Comparison of ENCODE assay signal across 19 cellular contexts in genomic region chr5:142439208-142439607, GRCh38.
DNase-seq lines count a peak whose midpoint lies in the region; ATAC-seq and TF ChIP-seq lines count a peak whose summit lies in the region.
"Had no signal": no experiment of that assay in that cellular context is flagged by ENCODE, and none has a peak within 500 bp of the region (broad histone marks: within the 10 kb centered on the region; RNA-seq: fewer than 3 reads in every experiment).

No MANE protein-coding gene starts in this region.

- intact Hi-C loops in gastrocnemius medialis (cut with DNase I; ENCODE audit: low total_unique reads): loop anchor here (10.0 kb wide), 1 partner anchor 114 kb away; the partner anchor contains the start of gene SPRY4

- DNase-seq in brain microvascular endothelial cell (peak; percentile 29), hepatic stellate cell (ENCODE audit: low spot score) (peak; percentile 67), gastrocnemius medialis (no peak)
- DNase-seq: activated CD8-positive, alpha-beta T cell treated with anti-CD3 and anti-CD28 coated beads, Interleukin-2, amount 10 ng/mL, durations not matched to agents 7 days and 5 days; activated T-cell treated with anti-CD3 and anti-CD28 coated beads, Interleukin-2, amount 50 U/mL, for 72 hours; GDM1; NCI-H1105; NCI-H774; posterior cingulate gyrus; stomach; T-cell had no signal

- peak overlapping the region; percentile 60 to 82 (median 69) for H3K4me2 ChIP-seq in BLaER1 treated with 17β-estradiol and CSF1 and Interleukin-3, amounts not matched to agents 10 nM and 100 nM
- H3K4me2 ChIP-seq: KMS-11 had no signal

- no peaks in the 10 kb centered on the region for H3K36me3 ChIP-seq in BLaER1 treated with 17β-estradiol and CSF1 and Interleukin-3, amounts not matched to agents 10 nM and 100 nM
- H3K36me3 ChIP-seq in brain microvascular endothelial cell (replicated peaks) (no peaks in the 10 kb centered on the region), gastrocnemius medialis (no peaks in the 10 kb centered on the region)
- H3K36me3 ChIP-seq: stomach, vagina had no signal

- no peak for TF ChIP-seq POLR2A in gastrocnemius medialis (IDR thresholded peaks at IDR 0.05)

- H3K9ac ChIP-seq in BLaER1 treated with 17β-estradiol and CSF1 and Interleukin-3, amounts not matched to agents 10 nM and 100 nM: no peak overlapping the region
- H3K9ac ChIP-seq: KMS-11 had no signal

- H3K4me3 ChIP-seq in BLaER1 treated with 17β-estradiol and CSF1 and Interleukin-3, amounts not matched to agents 10 nM and 100 nM: no peak overlapping the region
- H3K4me3 ChIP-seq in brain microvascular endothelial cell (ENCODE audit: low read depth, low read length) (no peak overlapping the region), gastrocnemius medialis (peak overlapping the region in 1 of 4 donors; percentile 20)
- H3K4me3 ChIP-seq: stomach, vagina had no signal

- in situ Hi-C loops in brain microvascular endothelial cell (cut with HindIII; ENCODE audit: low pct_ligation_motif_present, low sequenced_read_pairs) (no loop called here), gastrocnemius medialis (cut with MboI; ENCODE audit: low sequenced_read_pairs in 4 of 4) (no loop called here)

- TF ChIP-seq CTCF in brain microvascular endothelial cell (IDR thresholded peaks at IDR 0.05; ENCODE audit: low read depth, low read length, missing control alignments) (no peak), gastrocnemius medialis (IDR thresholded peaks at IDR 0.05 in 4 of 5, conservative IDR thresholded peaks at IDR 0.05 in 1 of 5) (no peak)

- H3K9me3 ChIP-seq in BLaER1 treated with 17β-estradiol and CSF1 and Interleukin-3, amounts not matched to agents 10 nM and 100 nM (replicated peaks in 1 of 11): no peaks in the 10 kb centered on the region
- no peaks in the 10 kb centered on the region for H3K9me3 ChIP-seq in gastrocnemius medialis
- H3K9me3 ChIP-seq: stomach, vagina had no signal

- H3K4me1 ChIP-seq in BLaER1 treated with 17β-estradiol and CSF1 and Interleukin-3, amounts not matched to agents 10 nM and 100 nM: peaks cover 30 to 44% (median 35%) of the 10 kb centered on the region in 10 experiments
- H3K4me1 ChIP-seq in gastrocnemius medialis: no peaks in the 10 kb centered on the region

- H3K27me3 ChIP-seq in BLaER1 treated with 17β-estradiol and CSF1 and Interleukin-3, amounts not matched to agents 10 nM and 100 nM: 0 out of 22 replicates have a peak, but pooled peaks cover 0 to 4% (median 0%) of the 10 kb centered on the region in 11 experiments
- H3K27me3 ChIP-seq in brain microvascular endothelial cell (replicated peaks): no peaks in the 10 kb centered on the region
- no peaks in the 10 kb centered on the region for H3K27me3 ChIP-seq in gastrocnemius medialis
- H3K27me3 ChIP-seq: stomach, vagina had no signal

- no peak overlapping the region for H3K27ac ChIP-seq in BLaER1 treated with 17β-estradiol and CSF1 and Interleukin-3, amounts not matched to agents 10 nM and 100 nM
- H3K27ac ChIP-seq in brain microvascular endothelial cell (no peak overlapping the region), gastrocnemius medialis (peak overlapping the region in 3 of 4 donors; percentile 7 to 44 (median 42))
- H3K27ac ChIP-seq: KMS-11, vagina, VCaP had no signal

- no peaks in the 10 kb centered on the region for H4K20me1 ChIP-seq in BLaER1 treated with 17β-estradiol and CSF1 and Interleukin-3, amounts not matched to agents 10 nM and 100 nM

- ATAC-seq in gastrocnemius medialis (peak; percentile 86 to 88), GM19328 (IDR thresholded peaks at IDR 0.05; ENCODE audit: unreplicated experiment) (no peak), esophagus mucosa (no peak), HG03025 (IDR thresholded peaks at IDR 0.05; ENCODE audit: low FRiP score, unreplicated experiment) (no peak), GM18867 (IDR thresholded peaks at IDR 0.05; ENCODE audit: unreplicated experiment) (no peak)
- ATAC-seq: activated CD8-positive, alpha-beta T cell treated with anti-CD3 and anti-CD28 coated beads, Interleukin-2, amount 10 ng/mL, durations not matched to agents 7 days and 5 days; activated T-cell treated with anti-CD3 and anti-CD28 coated beads, Interleukin-2, amount 50 U/mL, for 72 hours; T-cell had no signal

Comparison
In these comparisons a context has a peak if more than half of its experiments do, and no peak if none do; other contexts are left out.
1. H3K27ac ChIP-seq: peak in gastrocnemius medialis (3 of 4); none in BLaER1 treated with 17β-estradiol and CSF1 and Interleukin-3, amounts not matched to agents 10 nM and 100 nM (0 of 11) and brain microvascular endothelial cell (single experiment).
2. DNase-seq: peak in brain microvascular endothelial cell (single experiment) and hepatic stellate cell (single experiment); none in gastrocnemius medialis (0 of 2).
3. ATAC-seq: peak in gastrocnemius medialis (2 of 2); none in GM19328 (single experiment), esophagus mucosa (single experiment), HG03025 (single experiment) and GM18867 (single experiment).